Comparison of ENCODE assay signal across 8 cellular contexts in genomic region chr3:195133462-195133861, GRCh38.
DNase-seq lines count a peak whose midpoint lies in the region; ATAC-seq and TF ChIP-seq lines count a peak whose summit lies in the region.

No MANE protein-coding gene starts in this region.

- TF ChIP-seq POLR2A in erythroblast (IDR thresholded peaks at IDR 0.05; ENCODE audit: low read length) = no peak

- intact Hi-C loops in colonic mucosa (cut with DNase I) = no loop called here

- DNase-seq in NCI-H2081 (lab: John Stamatoyannopoulos, UW) = peak; percentile 55 to 79
- DNase-seq in colonic mucosa = peak; percentile 38
- no peak for DNase-seq in GM19238 (ENCODE audit: insufficient read length, low spot score)
- no peak for DNase-seq in UCSD-AML1 (lab: John Stamatoyannopoulos, UW; ENCODE audit: unreplicated experiment)
- DNase-seq in erythroblast (lab: John Stamatoyannopoulos, UW) = no peak

- H3K27ac ChIP-seq in colonic mucosa (no peak overlapping the region), skin epidermis (peak overlapping the region in 11 of 21 experiments; percentile 17 to 77 (median 65))

- H3K9me3 ChIP-seq in colonic mucosa = no peaks in the 10 kb centered on the region

- H3K9ac ChIP-seq in colonic mucosa (ENCODE audit: low read depth in 2 of 2, low read length in 2 of 2) = no peak overlapping the region

- H3K27me3 ChIP-seq in colonic mucosa = no peaks in the 10 kb centered on the region

- H3K36me3 ChIP-seq in colonic mucosa = no peaks in the 10 kb centered on the region

- no peaks in the 10 kb centered on the region for H3K4me1 ChIP-seq in colonic mucosa

- H3K4me3 ChIP-seq in colonic mucosa (no peak overlapping the region), skin epidermis (no peak overlapping the region)

- ATAC-seq in GM18517 (IDR thresholded peaks at IDR 0.05; ENCODE audit: unreplicated experiment) (peak; percentile 40), GM19324 (IDR thresholded peaks at IDR 0.05; ENCODE audit: low FRiP score, unreplicated experiment) (no peak)

- TF ChIP-seq CTCF in colonic mucosa (IDR thresholded peaks at IDR 0.05) = no peak

Comparison
In these comparisons a context has a peak if more than half of its experiments do, and no peak if none do; other contexts are left out.
1. DNase-seq: peak in NCI-H2081 (2 of 2) and colonic mucosa (single experiment); none in GM19238 (single experiment), UCSD-AML1 (single experiment) and erythroblast (0 of 2).